Comparison of ENCODE assay signal across 8 cellular contexts in the genomic region with DNA sequence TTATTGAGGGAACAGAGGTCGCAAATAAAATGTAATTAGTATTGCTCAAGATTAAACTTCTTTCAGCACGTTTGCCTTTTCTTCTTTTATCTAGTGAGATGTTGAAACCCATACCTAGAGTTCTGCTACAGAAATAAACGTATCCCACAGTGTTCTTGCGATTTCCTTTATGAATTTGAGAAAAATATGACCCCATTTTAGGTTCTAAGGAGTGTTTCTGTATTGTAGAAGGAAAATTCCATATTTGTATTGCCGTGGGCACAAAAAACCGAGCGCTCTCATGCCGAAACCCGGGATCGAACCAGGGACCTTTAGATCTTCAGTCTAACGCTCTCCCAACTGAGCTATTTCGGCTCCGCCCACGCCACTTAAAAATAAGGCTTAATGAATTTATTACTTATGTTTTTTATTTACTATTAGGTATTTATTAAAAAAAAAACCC. TPM values are rescaled to one million over a fixed set of nuclear protein-coding genes. Genes with fewer than 3 reads are reported as not detected.
DNase-seq lines count a peak whose midpoint lies in the region; ATAC-seq and TF ChIP-seq lines count a peak whose summit lies in the region.

No MANE protein-coding gene starts in this region.

- intact Hi-C loops in heart left ventricle (cut with DNase I): loop anchor here (1.0 to 10.0 kb wide), 12 partner anchors 24 to 1087 kb away; a partner anchor contains a TSS

- WGBS in heart left ventricle, 4 donors: 0 to 1% (median 1%) methylated on average over 14 of the region's 14 CpGs
- under 1% methylated on average over 14 of the region's 14 CpGs for WGBS in urinary bladder

- H3K4me3 ChIP-seq in ACC112 (ENCODE audit: low read depth, low read length) (peak overlapping the region; percentile 91), heart left ventricle (peak overlapping the region; percentile 52 to 78 (median 68)), urinary bladder (ENCODE audit: low read depth, low read length) (peak overlapping the region; percentile 51)

- TF ChIP-seq CTCF in heart left ventricle (IDR thresholded peaks at IDR 0.05): peak in 1 of 12 donors; percentile 3

- no peaks in the 10 kb centered on the region for H3K27me3 ChIP-seq in ACC112 (ENCODE audit: insufficient read depth, low read length)
- H3K27me3 ChIP-seq in heart left ventricle: peaks cover 0 to 20% (median 12%) of the 10 kb centered on the region in 9 donors

- no peaks in the 10 kb centered on the region for H3K79me2 ChIP-seq in ACC112 (ENCODE audit: control insufficient read depth, insufficient read depth, low read length, unreplicated experiment)

- peak; percentile 74 for DNase-seq in LoVo (ENCODE audit: low spot score)
- DNase-seq in SKM-1 (lab: John Stamatoyannopoulos, UW; ENCODE audit: unreplicated experiment): peak; percentile 59
- DNase-seq in activated naive CD4-positive, alpha-beta T cell treated with anti-CD3 and anti-CD28 coated beads, Interleukin-2, amount 50 U/mL, for 72 hours (ENCODE audit: low spot score in 2 of 2): peak; percentile 69 to 81
- peak; percentile 54 to 74 (median 70) for DNase-seq in heart left ventricle
- DNase-seq in putamen (ENCODE audit: low spot score): peak; percentile 80

- peak overlapping the region; percentile 99 to 100 for H3K27ac Mint-ChIP-seq in activated naive CD4-positive, alpha-beta T cell treated with anti-CD3 and anti-CD28 coated beads, Interleukin-2, amount 50 U/mL, for 72 hours

- H3K9me3 Mint-ChIP-seq in activated naive CD4-positive, alpha-beta T cell treated with anti-CD3 and anti-CD28 coated beads, Interleukin-2, amount 50 U/mL, for 72 hours: no peaks in the 10 kb centered on the region

- H2AFZ ChIP-seq in ACC112 (ENCODE audit: low read length, unreplicated experiment): peak overlapping the region; percentile 62

- no peaks in the 10 kb centered on the region for H3K36me3 ChIP-seq in ACC112 (ENCODE audit: insufficient read depth, low read length)
- no peaks in the 10 kb centered on the region for H3K36me3 ChIP-seq in heart left ventricle
- no peaks in the 10 kb centered on the region for H3K36me3 ChIP-seq in urinary bladder (ENCODE audit: insufficient read depth)

- TF ChIP-seq POLR2A in heart left ventricle (IDR thresholded peaks at IDR 0.05): no peak

- H3K4me1 ChIP-seq in ACC112 (ENCODE audit: control insufficient read depth, insufficient read depth, low read length, unreplicated experiment) (peaks cover 19% of the 10 kb centered on the region), heart left ventricle (peaks cover 0 to 42% (median 6%) of the 10 kb centered on the region in 12 donors), urinary bladder (ENCODE audit: insufficient read depth) (no peaks in the 10 kb centered on the region)

- H3K9me3 ChIP-seq in heart left ventricle: no peaks in the 10 kb centered on the region

- peaks cover 5 to 9% of the 10 kb centered on the region in 2 donors for H3K36me3 Mint-ChIP-seq in activated naive CD4-positive, alpha-beta T cell treated with anti-CD3 and anti-CD28 coated beads, Interleukin-2, amount 50 U/mL, for 72 hours

- peak; percentile 23 for ATAC-seq in GM19395 (IDR thresholded peaks at IDR 0.05; ENCODE audit: unreplicated experiment)
- peak; percentile 38 to 49 for ATAC-seq in activated naive CD4-positive, alpha-beta T cell treated with anti-CD3 and anti-CD28 coated beads, Interleukin-2, amount 50 U/mL, for 72 hours
- ATAC-seq in heart left ventricle: peak; percentile 23 to 63 (median 44)

- H3K27ac ChIP-seq in ACC112 (ENCODE audit: low read depth, low read length) (peak overlapping the region; percentile 23), heart left ventricle (peak overlapping the region in 11 of 12 donors; percentile 31 to 84 (median 74)), urinary bladder (ENCODE audit: low read depth) (no peak overlapping the region)

RNA-seq across cellular contexts. Expression of a gene that starts 23.7 kb away (rescaled TPM):
- under 1 TPM; 0.16 to 0.53 TPM for total RNA-seq in activated naive CD4-positive, alpha-beta T cell treated with anti-CD3 and anti-CD28 coated beads, Interleukin-2, amount 50 U/mL, for 72 hours
- total RNA-seq in heart left ventricle (under 1 TPM in 7 of 9 donors, not detected in 2; 0.07 to 0.84 (median 0.20) TPM), urinary bladder (3.2 TPM)
- polyA plus RNA-seq in heart left ventricle (under 1 TPM; 0.21 to 0.34 TPM), urinary bladder (1.3 TPM)

RNA-seq across cellular contexts. Expression of a gene that starts 57.6 kb away (rescaled TPM):
- 10 to 100 TPM; 34.3 to 45.4 TPM for total RNA-seq in activated naive CD4-positive, alpha-beta T cell treated with anti-CD3 and anti-CD28 coated beads, Interleukin-2, amount 50 U/mL, for 72 hours
- total RNA-seq in heart left ventricle (10 to 100 TPM; 14.7 to 37.7 (median 19.8) TPM), urinary bladder (73.3 TPM)
- polyA plus RNA-seq in heart left ventricle (10 to 100 TPM; 15.1 to 33.5 TPM), urinary bladder (35.0 TPM)
